8 cellular contexts compared by ENCODE assay signal in genomic region chr4:144021336-144021990, GRCh38. TPM values are rescaled to one million over a fixed set of nuclear protein-coding genes. Genes with fewer than 3 reads are reported as not detected.
A peak's percentile ranks its signal among the peaks of the same experiment; 100 is the strongest.
DNase-seq lines count a peak whose midpoint lies in the region; ATAC-seq and TF ChIP-seq lines count a peak whose summit lies in the region.
"Not testable (repeated sequence)": the region's sequence is repeated elsewhere in the genome, so short reads cannot be mapped to it uniquely, and the experiment has no call there.
"Had no signal": no experiment of that assay in that cellular context is flagged by ENCODE, and none has a peak within 500 bp of the region (broad histone marks: within the 10 kb centered on the region; RNA-seq: fewer than 3 reads in every experiment).

No MANE protein-coding gene starts in this region.

- H3K27me3 Mint-ChIP-seq in activated naive CD4-positive, alpha-beta T cell treated with anti-CD3 and anti-CD28 coated beads for 36 hours (ENCODE audit: low read depth): not testable (repeated sequence)

- intact Hi-C loops in activated naive CD4-positive, alpha-beta T cell treated with anti-CD3 and anti-CD28 coated beads for 36 hours (cut with micrococcal nuclease): loop anchor here (1.0 kb wide), 2 partner anchors 247 to 462 kb away; no protein-coding TSS in a partner anchor

- H3K4me3 Mint-ChIP-seq in activated naive CD4-positive, alpha-beta T cell treated with anti-CD3 and anti-CD28 coated beads for 36 hours: not testable (repeated sequence)

- not testable (repeated sequence) for H3K36me3 Mint-ChIP-seq in activated naive CD4-positive, alpha-beta T cell treated with anti-CD3 and anti-CD28 coated beads for 36 hours (ENCODE audit: low read depth)

- peak; percentile 90 for ATAC-seq in GM21515 (IDR thresholded peaks at IDR 0.05; ENCODE audit: unreplicated experiment)
- ATAC-seq in HG03432 (IDR thresholded peaks at IDR 0.05; ENCODE audit: unreplicated experiment): peak; percentile 87

- peak; percentile 58 for TF ChIP-seq CTCF in fibroblast of villous mesenchyme (IDR thresholded peaks at IDR 0.05; ENCODE audit: insufficient read depth, low read depth, low read length)

- DNase-seq in GM03348 (ENCODE audit: low spot score) (peak; percentile 9), NCI-H460 (ENCODE audit: extremely low read depth, low read depth) (peak; percentile 21), myocyte (ENCODE audit: low read depth) (peak; percentile 13)
- DNase-seq in activated naive CD4-positive, alpha-beta T cell treated with anti-CD3 and anti-CD28 coated beads for 36 hours: peak; percentile 6
- DNase-seq in fibroblast of villous mesenchyme (ENCODE audit: low read depth): not testable (repeated sequence)

- CTCF ChIA-PET in activated naive CD4-positive, alpha-beta T cell treated with anti-CD3 and anti-CD28 coated beads for 36 hours (lab: Charles Lee): not testable (repeated sequence)

- H3K27ac Mint-ChIP-seq in activated naive CD4-positive, alpha-beta T cell treated with anti-CD3 and anti-CD28 coated beads for 36 hours: not testable (repeated sequence)

- H3K4me3 ChIP-seq in fibroblast of villous mesenchyme (ENCODE audit: low read depth, low read length): not testable (repeated sequence)

- H3K9me3 Mint-ChIP-seq in activated naive CD4-positive, alpha-beta T cell treated with anti-CD3 and anti-CD28 coated beads for 36 hours: not testable (repeated sequence)

- not testable (repeated sequence) for H3K4me1 Mint-ChIP-seq in activated naive CD4-positive, alpha-beta T cell treated with anti-CD3 and anti-CD28 coated beads for 36 hours (ENCODE audit: low read depth)

RNA-seq across cellular contexts. Expression of gene GYPB, which starts 2.3 kb away (rescaled TPM):
- not detected in 2 replicates for total RNA-seq in NCI-H460 (2014; rRNA removed; shearing (Covaris generic))
- polyA plus RNA-seq in NCI-H460 (2014; cell fraction: nucleus; rRNA removed): not detected in 2 replicates
- not detected for total RNA-seq in activated naive CD4-positive, alpha-beta T cell treated with anti-CD3 and anti-CD28 coated beads for 36 hours
- total RNA-seq in fibroblast of villous mesenchyme (not detected in 2 replicates), myocyte (not detected in 2 replicates)
- polyA plus RNA-seq in myocyte (2012): not detected
- total RNA-seq: omental fat pad had no signal
